ENCODE assay signal across 1 cellular context in the genomic region with DNA sequence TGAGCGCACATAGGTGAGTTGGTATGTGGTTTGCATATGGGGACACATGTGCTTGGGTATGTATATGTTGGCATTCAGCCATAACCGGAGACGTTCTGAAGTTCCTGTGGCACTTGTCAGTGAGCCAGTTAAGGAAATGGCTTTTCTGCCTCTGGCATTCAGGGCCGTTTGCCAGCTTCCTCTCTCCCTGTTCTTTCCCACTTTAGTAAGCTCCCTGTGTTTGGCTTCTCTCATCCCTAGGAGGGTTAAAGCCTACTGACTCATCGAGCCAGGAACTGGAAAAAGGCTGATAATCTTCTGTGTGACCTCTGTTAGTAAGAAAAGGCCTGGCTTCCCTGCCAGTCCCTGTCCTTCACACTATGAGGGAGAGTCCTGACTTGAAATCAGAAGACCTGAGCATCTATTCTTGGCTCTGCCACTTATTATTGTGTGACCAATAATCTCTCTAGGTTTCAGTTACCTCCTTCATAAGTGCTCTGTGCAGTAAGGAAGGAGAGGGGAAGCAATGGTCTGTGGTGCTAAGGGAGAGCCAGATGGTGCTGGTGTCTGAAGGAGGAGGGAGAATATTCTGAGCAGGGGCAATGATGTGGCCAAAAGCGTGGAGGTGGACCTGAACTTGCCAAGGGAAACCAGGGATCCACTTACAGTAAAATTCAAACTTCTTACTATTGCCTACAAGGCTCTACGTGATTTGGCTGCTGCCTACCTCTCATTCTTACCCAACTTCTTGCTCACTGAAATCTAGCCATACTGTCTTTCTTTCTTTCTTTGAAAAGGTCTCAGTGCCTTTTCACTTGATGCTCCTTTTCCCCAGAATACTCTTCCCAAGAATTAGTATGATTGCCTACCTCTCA.
A peak's percentile ranks its signal among the peaks of the same experiment; 100 is the strongest.
TF ChIP-seq lines count a peak whose summit lies in the region.

No MANE protein-coding gene starts in this region.

TF ChIP-seq in HCT116, 20 proteins besides CTCF, POLR2A, EP300 and RAD21 (continued from another document):
- TF ChIP-seq, protein P1, sequence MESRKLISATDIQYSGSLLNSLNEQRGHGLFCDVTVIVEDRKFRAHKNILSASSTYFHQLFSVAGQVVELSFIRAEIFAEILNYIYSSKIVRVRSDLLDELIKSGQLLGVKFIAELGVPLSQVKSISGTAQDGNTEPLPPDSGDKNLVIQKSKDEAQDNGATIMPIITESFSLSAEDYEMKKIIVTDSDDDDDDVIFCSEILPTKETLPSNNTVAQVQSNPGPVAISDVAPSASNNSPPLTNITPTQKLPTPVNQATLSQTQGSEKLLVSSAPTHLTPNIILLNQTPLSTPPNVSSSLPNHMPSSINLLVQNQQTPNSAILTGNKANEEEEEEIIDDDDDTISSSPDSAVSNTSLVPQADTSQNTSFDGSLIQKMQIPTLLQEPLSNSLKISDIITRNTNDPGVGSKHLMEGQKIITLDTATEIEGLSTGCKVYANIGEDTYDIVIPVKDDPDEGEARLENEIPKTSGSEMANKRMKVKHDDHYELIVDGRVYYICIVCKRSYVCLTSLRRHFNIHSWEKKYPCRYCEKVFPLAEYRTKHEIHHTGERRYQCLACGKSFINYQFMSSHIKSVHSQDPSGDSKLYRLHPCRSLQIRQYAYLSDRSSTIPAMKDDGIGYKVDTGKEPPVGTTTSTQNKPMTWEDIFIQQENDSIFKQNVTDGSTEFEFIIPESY (IDR thresholded peaks at IDR 0.05; ENCODE audit: extremely low read depth, insufficient replicate concordance, low read length) = no peak
- TF ChIP-seq FOSL1 (IDR thresholded peaks at IDR 0.05; ENCODE audit: low read depth) = peak; percentile 81
- peak; percentile 67 for TF ChIP-seq TCF7L2 (IDR thresholded peaks at IDR 0.05; ENCODE audit: borderline replicate concordance, extremely low read depth, insufficient read depth, insufficient read length)
- no peak for TF ChIP-seq EGR1 (IDR thresholded peaks at IDR 0.05; ENCODE audit: low read depth)
- TF ChIP-seq SRF (IDR thresholded peaks at IDR 0.05; ENCODE audit: low read depth) = peak; percentile 88
- TF ChIP-seq SP1 (IDR thresholded peaks at IDR 0.05; ENCODE audit: low read depth) = peak; percentile 87
- TF ChIP-seq, protein P2, sequence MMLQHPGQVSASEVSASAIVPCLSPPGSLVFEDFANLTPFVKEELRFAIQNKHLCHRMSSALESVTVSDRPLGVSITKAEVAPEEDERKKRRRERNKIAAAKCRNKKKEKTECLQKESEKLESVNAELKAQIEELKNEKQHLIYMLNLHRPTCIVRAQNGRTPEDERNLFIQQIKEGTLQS (IDR thresholded peaks at IDR 0.05) = no peak
- no peak for TF ChIP-seq ELF1 (IDR thresholded peaks at IDR 0.05; ENCODE audit: borderline replicate concordance, low read depth)
- no peak for TF ChIP-seq YY1 (IDR thresholded peaks at IDR 0.05; ENCODE audit: extremely low read depth, insufficient replicate concordance, low read depth, low read length)
- TF ChIP-seq CEBPB (IDR thresholded peaks at IDR 0.05; ENCODE audit: low read depth) = peak; percentile 54
- TF ChIP-seq CBX3 (IDR thresholded peaks at IDR 0.05; ENCODE audit: low read depth) = peak; percentile 84
- peak; percentile 39; the same call in 1 of the 2 replicates for TF ChIP-seq POLR2AphosphoS5 (IDR thresholded peaks at IDR 0.05; ENCODE audit: low read depth, low read length)
- no peak for TF ChIP-seq ZFX (IDR thresholded peaks at IDR 0.05)
- TF ChIP-seq EZH2 (IDR thresholded peaks at IDR 0.05) = no peak
- TF ChIP-seq SIN3A (IDR thresholded peaks at IDR 0.05; ENCODE audit: low read depth) = peak; percentile 76; the same call in 1 of the 2 replicates
